1 cellular context compared by ENCODE assay signal in the genomic region with DNA sequence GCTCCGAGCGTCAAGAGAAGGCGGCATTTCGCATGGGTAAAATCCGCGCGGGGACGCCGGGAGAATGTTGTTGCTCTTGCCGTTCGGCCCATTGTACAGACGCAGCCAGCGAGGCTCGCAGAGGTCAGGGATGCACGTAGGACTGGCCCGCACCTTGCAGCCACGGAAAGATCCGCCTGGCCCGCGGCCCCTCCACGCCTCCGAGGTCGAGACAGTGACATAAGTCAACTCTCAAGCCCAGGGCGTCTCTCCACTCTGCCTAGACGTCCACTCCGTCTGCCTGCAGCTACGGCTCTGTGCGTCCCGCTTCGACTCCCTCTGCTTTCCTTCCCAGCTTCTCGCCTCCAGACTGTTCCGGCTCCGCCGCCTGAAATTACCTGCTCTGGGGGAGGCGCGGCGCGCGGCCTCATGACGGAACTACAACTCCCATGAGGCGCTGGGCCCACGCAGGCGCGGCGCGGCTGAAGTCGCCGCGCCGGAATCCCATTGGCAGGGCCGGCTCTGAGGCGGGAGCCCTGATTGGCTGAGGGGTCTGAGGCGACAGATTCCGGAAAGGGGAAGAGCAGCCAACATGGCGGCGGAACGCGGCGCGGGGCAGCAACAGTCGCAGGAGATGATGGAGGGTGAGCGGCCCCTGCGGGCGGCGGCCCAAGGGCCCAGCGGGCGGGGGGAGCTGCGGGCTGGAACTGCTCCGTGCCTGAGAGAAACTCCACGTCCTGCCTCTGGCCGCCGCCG.
A peak's percentile ranks its signal among the peaks of the same experiment; 100 is the strongest.
TF ChIP-seq lines count a peak whose summit lies in the region.

A gene with protein sequence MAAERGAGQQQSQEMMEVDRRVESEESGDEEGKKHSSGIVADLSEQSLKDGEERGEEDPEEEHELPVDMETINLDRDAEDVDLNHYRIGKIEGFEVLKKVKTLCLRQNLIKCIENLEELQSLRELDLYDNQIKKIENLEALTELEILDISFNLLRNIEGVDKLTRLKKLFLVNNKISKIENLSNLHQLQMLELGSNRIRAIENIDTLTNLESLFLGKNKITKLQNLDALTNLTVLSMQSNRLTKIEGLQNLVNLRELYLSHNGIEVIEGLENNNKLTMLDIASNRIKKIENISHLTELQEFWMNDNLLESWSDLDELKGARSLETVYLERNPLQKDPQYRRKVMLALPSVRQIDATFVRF (plus strand): TSS at position 543 of the 735 bp plus-strand sequence. CDS start 29 bp downstream, at position 572.

TF ChIP-seq in GM12878, 131 proteins besides CTCF, POLR2A, EP300 and RAD21 (continued from another document and continues in another):
- TF ChIP-seq, protein P1, sequence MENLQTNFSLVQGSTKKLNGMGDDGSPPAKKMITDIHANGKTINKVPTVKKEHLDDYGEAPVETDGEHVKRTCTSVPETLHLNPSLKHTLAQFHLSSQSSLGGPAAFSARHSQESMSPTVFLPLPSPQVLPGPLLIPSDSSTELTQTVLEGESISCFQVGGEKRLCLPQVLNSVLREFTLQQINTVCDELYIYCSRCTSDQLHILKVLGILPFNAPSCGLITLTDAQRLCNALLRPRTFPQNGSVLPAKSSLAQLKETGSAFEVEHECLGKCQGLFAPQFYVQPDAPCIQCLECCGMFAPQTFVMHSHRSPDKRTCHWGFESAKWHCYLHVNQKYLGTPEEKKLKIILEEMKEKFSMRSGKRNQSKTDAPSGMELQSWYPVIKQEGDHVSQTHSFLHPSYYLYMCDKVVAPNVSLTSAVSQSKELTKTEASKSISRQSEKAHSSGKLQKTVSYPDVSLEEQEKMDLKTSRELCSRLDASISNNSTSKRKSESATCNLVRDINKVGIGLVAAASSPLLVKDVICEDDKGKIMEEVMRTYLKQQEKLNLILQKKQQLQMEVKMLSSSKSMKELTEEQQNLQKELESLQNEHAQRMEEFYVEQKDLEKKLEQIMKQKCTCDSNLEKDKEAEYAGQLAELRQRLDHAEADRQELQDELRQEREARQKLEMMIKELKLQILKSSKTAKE (IDR thresholded peaks at IDR 0.05; ENCODE audit: low read depth, poor library complexity, severe bottlenecking), result no peak
- TF ChIP-seq TCF3 (IDR thresholded peaks at IDR 0.05; ENCODE audit: borderline replicate concordance, insufficient read depth, low read depth, low read length) (0 out of 2 replicates have a peak, but pooled peaks have one; percentile 32), TARDBP (IDR thresholded peaks at IDR 0.05; ENCODE audit: borderline replicate concordance) (no peak), ZSCAN29 (IDR thresholded peaks at IDR 0.05) (no peak), TAF1 (IDR thresholded peaks at IDR 0.05; ENCODE audit: borderline replicate concordance, low read depth, low read length) (peak; percentile 73; the same call in 1 of the 2 replicates), CBFB (IDR thresholded peaks at IDR 0.05; ENCODE audit: low read depth) (no peak), NFYA (IDR thresholded peaks at IDR 0.05; ENCODE audit: borderline replicate concordance, low read depth, low read length) (no peak), YBX1 (IDR thresholded peaks at IDR 0.05) (no peak), RAD51 (IDR thresholded peaks at IDR 0.05) (no peak), RB1 (IDR thresholded peaks at IDR 0.05; ENCODE audit: borderline replicate concordance) (peak; percentile 67; the same call in 1 of the 2 replicates), SUZ12 (IDR thresholded peaks at IDR 0.05; ENCODE audit: unreplicated experiment) (no peak), NRF1 (conservative IDR thresholded peaks at IDR 0.05; ENCODE audit: low read depth, low read length) (peak; percentile 78), HCFC1 (IDR thresholded peaks at IDR 0.05; ENCODE audit: low read length) (peak; percentile 95), IKZF2 (IDR thresholded peaks at IDR 0.05) (no peak)
- TF ChIP-seq, protein P2, sequence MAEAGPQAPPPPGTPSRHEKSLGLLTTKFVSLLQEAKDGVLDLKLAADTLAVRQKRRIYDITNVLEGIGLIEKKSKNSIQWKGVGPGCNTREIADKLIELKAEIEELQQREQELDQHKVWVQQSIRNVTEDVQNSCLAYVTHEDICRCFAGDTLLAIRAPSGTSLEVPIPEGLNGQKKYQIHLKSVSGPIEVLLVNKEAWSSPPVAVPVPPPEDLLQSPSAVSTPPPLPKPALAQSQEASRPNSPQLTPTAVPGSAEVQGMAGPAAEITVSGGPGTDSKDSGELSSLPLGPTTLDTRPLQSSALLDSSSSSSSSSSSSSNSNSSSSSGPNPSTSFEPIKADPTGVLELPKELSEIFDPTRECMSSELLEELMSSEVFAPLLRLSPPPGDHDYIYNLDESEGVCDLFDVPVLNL (IDR thresholded peaks at IDR 0.05; ENCODE audit: low read depth, low read length), result peak; percentile 73
- TF ChIP-seq, protein P3, sequence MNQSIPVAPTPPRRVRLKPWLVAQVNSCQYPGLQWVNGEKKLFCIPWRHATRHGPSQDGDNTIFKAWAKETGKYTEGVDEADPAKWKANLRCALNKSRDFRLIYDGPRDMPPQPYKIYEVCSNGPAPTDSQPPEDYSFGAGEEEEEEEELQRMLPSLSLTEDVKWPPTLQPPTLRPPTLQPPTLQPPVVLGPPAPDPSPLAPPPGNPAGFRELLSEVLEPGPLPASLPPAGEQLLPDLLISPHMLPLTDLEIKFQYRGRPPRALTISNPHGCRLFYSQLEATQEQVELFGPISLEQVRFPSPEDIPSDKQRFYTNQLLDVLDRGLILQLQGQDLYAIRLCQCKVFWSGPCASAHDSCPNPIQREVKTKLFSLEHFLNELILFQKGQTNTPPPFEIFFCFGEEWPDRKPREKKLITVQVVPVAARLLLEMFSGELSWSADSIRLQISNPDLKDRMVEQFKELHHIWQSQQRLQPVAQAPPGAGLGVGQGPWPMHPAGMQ (IDR thresholded peaks at IDR 0.05; ENCODE audit: borderline replicate concordance), result no peak
- TF ChIP-seq, protein P4, sequence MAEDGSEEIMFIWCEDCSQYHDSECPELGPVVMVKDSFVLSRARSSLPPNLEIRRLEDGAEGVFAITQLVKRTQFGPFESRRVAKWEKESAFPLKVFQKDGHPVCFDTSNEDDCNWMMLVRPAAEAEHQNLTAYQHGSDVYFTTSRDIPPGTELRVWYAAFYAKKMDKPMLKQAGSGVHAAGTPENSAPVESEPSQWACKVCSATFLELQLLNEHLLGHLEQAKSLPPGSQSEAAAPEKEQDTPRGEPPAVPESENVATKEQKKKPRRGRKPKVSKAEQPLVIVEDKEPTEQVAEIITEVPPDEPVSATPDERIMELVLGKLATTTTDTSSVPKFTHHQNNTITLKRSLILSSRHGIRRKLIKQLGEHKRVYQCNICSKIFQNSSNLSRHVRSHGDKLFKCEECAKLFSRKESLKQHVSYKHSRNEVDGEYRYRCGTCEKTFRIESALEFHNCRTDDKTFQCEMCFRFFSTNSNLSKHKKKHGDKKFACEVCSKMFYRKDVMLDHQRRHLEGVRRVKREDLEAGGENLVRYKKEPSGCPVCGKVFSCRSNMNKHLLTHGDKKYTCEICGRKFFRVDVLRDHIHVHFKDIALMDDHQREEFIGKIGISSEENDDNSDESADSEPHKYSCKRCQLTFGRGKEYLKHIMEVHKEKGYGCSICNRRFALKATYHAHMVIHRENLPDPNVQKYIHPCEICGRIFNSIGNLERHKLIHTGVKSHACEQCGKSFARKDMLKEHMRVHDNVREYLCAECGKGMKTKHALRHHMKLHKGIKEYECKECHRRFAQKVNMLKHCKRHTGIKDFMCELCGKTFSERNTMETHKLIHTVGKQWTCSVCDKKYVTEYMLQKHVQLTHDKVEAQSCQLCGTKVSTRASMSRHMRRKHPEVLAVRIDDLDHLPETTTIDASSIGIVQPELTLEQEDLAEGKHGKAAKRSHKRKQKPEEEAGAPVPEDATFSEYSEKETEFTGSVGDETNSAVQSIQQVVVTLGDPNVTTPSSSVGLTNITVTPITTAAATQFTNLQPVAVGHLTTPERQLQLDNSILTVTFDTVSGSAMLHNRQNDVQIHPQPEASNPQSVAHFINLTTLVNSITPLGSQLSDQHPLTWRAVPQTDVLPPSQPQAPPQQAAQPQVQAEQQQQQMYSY (CRISPR knock-in tag; IDR thresholded peaks at IDR 0.05), result no peak
- TF ChIP-seq, protein P5, sequence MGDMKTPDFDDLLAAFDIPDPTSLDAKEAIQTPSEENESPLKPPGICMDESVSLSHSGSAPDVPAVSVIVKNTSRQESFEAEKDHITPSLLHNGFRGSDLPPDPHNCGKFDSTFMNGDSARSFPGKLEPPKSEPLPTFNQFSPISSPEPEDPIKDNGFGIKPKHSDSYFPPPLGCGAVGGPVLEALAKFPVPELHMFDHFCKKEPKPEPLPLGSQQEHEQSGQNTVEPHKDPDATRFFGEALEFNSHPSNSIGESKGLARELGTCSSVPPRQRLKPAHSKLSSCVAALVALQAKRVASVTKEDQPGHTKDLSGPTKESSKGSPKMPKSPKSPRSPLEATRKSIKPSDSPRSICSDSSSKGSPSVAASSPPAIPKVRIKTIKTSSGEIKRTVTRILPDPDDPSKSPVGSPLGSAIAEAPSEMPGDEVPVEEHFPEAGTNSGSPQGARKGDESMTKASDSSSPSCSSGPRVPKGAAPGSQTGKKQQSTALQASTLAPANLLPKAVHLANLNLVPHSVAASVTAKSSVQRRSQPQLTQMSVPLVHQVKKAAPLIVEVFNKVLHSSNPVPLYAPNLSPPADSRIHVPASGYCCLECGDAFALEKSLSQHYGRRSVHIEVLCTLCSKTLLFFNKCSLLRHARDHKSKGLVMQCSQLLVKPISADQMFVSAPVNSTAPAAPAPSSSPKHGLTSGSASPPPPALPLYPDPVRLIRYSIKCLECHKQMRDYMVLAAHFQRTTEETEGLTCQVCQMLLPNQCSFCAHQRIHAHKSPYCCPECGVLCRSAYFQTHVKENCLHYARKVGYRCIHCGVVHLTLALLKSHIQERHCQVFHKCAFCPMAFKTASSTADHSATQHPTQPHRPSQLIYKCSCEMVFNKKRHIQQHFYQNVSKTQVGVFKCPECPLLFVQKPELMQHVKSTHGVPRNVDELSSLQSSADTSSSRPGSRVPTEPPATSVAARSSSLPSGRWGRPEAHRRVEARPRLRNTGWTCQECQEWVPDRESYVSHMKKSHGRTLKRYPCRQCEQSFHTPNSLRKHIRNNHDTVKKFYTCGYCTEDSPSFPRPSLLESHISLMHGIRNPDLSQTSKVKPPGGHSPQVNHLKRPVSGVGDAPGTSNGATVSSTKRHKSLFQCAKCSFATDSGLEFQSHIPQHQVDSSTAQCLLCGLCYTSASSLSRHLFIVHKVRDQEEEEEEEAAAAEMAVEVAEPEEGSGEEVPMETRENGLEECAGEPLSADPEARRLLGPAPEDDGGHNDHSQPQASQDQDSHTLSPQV (IDR thresholded peaks at IDR 0.05), result no peak
- TF ChIP-seq, protein P6, sequence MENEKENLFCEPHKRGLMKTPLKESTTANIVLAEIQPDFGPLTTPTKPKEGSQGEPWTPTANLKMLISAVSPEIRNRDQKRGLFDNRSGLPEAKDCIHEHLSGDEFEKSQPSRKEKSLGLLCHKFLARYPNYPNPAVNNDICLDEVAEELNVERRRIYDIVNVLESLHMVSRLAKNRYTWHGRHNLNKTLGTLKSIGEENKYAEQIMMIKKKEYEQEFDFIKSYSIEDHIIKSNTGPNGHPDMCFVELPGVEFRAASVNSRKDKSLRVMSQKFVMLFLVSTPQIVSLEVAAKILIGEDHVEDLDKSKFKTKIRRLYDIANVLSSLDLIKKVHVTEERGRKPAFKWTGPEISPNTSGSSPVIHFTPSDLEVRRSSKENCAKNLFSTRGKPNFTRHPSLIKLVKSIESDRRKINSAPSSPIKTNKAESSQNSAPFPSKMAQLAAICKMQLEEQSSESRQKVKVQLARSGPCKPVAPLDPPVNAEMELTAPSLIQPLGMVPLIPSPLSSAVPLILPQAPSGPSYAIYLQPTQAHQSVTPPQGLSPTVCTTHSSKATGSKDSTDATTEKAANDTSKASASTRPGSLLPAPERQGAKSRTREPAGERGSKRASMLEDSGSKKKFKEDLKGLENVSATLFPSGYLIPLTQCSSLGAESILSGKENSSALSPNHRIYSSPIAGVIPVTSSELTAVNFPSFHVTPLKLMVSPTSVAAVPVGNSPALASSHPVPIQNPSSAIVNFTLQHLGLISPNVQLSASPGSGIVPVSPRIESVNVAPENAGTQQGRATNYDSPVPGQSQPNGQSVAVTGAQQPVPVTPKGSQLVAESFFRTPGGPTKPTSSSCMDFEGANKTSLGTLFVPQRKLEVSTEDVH (IDR thresholded peaks at IDR 0.05; ENCODE audit: low read depth, partially characterized antibody), result no peak
- TF ChIP-seq, protein P7, sequence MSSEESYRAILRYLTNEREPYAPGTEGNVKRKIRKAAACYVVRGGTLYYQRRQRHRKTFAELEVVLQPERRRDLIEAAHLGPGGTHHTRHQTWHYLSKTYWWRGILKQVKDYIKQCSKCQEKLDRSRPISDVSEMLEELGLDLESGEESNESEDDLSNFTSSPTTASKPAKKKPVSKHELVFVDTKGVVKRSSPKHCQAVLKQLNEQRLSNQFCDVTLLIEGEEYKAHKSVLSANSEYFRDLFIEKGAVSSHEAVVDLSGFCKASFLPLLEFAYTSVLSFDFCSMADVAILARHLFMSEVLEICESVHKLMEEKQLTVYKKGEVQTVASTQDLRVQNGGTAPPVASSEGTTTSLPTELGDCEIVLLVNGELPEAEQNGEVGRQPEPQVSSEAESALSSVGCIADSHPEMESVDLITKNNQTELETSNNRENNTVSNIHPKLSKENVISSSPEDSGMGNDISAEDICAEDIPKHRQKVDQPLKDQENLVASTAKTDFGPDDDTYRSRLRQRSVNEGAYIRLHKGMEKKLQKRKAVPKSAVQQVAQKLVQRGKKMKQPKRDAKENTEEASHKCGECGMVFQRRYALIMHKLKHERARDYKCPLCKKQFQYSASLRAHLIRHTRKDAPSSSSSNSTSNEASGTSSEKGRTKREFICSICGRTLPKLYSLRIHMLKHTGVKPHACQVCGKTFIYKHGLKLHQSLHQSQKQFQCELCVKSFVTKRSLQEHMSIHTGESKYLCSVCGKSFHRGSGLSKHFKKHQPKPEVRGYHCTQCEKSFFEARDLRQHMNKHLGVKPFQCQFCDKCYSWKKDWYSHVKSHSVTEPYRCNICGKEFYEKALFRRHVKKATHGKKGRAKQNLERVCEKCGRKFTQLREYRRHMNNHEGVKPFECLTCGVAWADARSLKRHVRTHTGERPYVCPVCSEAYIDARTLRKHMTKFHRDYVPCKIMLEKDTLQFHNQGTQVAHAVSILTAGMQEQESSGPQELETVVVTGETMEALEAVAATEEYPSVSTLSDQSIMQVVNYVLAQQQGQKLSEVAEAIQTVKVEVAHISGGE (CRISPR knock-in tag; IDR thresholded peaks at IDR 0.05), result no peak
- TF ChIP-seq, protein P8, sequence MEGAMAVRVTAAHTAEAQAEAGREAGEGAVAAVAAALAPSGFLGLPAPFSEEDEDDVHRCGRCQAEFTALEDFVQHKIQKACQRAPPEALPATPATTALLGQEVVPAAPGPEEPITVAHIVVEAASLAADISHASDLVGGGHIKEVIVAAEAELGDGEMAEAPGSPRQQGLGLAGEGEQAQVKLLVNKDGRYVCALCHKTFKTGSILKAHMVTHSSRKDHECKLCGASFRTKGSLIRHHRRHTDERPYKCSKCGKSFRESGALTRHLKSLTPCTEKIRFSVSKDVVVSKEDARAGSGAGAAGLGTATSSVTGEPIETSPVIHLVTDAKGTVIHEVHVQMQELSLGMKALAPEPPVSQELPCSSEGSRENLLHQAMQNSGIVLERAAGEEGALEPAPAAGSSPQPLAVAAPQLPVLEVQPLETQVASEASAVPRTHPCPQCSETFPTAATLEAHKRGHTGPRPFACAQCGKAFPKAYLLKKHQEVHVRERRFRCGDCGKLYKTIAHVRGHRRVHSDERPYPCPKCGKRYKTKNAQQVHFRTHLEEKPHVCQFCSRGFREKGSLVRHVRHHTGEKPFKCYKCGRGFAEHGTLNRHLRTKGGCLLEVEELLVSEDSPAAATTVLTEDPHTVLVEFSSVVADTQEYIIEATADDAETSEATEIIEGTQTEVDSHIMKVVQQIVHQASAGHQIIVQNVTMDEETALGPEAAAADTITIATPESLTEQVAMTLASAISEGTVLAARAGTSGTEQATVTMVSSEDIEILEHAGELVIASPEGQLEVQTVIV (IDR thresholded peaks at IDR 0.05; ENCODE audit: borderline replicate concordance, partially characterized antibody), result peak; percentile 66
